In genomic region chr21:36541721-36542139, GRCh38 we compare ENCODE assay signal across 26 cellular contexts.
"Had no signal": no experiment of that assay in that cellular context is flagged by ENCODE, and none has a peak within 500 bp of the region (broad histone marks: within the 10 kb centered on the region; RNA-seq: fewer than 3 reads in every experiment).

No MANE protein-coding gene starts in this region.

- H3K36me3 Mint-ChIP-seq: activated naive CD4-positive, alpha-beta T cell treated with anti-CD3 and anti-CD28 coated beads, Interleukin-2, amount 10 ng/mL, durations not matched to agents 7 days and 5 days; naive thymus-derived CD4-positive, alpha-beta T cell had no signal

- H3K9me3 Mint-ChIP-seq: activated CD4-positive, alpha-beta T cell treated with anti-CD3 and anti-CD28 coated beads, Interleukin-2, amount 10 ng/mL, durations not matched to agents 24 days and 14 days; activated CD8-positive, alpha-beta T cell treated with anti-CD3 and anti-CD28 coated beads for 36 hours; activated naive CD4-positive, alpha-beta T cell treated with anti-CD3 and anti-CD28 coated beads, Interleukin-2, amount 10 ng/mL, durations not matched to agents 7 days and 5 days; activated naive CD8-positive, alpha-beta T cell treated with anti-CD3 and anti-CD28 coated beads, Interleukin-2, amount 50 U/mL, for 24 hours; activated T-cell treated with anti-CD3 and anti-CD28 coated beads, Interleukin-2, amount 50 U/mL, for 4 hours; naive thymus-derived CD4-positive, alpha-beta T cell had no signal

- H3K27me3 ChIP-seq: testis had no signal

- H3K4me1 ChIP-seq: colonic mucosa, psoas muscle, upper lobe of left lung had no signal

- H3K27ac ChIP-seq: brain microvascular endothelial cell, colonic mucosa, psoas muscle, skin epidermis, stomach, testis, upper lobe of left lung had no signal

- H3K36me3 ChIP-seq: brain microvascular endothelial cell, colonic mucosa, stomach, upper lobe of left lung had no signal

- H3K9me3 ChIP-seq: colonic mucosa, psoas muscle, stomach, testis, upper lobe of left lung had no signal

- DNase-seq: activated CD4-positive, alpha-beta T cell treated with anti-CD3 and anti-CD28 coated beads, Interleukin-2, amount 10 ng/mL, durations not matched to agents 24 days and 14 days; activated CD4-positive, CD25-positive, alpha-beta regulatory T cell; activated CD8-positive, alpha-beta T cell treated with anti-CD3 and anti-CD28 coated beads for 36 hours; activated naive CD4-positive, alpha-beta T cell treated with anti-CD3 and anti-CD28 coated beads, Interleukin-2, amount 10 ng/mL, durations not matched to agents 7 days and 5 days; activated naive CD8-positive, alpha-beta T cell treated with anti-CD3 and anti-CD28 coated beads, Interleukin-2, amount 50 U/mL, for 24 hours; activated T-cell treated with anti-CD3 and anti-CD28 coated beads, Interleukin-2, amount 50 U/mL, for 4 hours; anterior cingulate cortex; brain microvascular endothelial cell; central memory CD4-positive, alpha-beta T cell; colonic mucosa; erythroblast; foreskin melanocyte; glutamatergic neuron; hippocampal formation; left cardiac atrium; mesenchymal stem cell; naive thymus-derived CD4-positive, alpha-beta T cell; psoas muscle; stimulated activated CD4-positive, alpha-beta T cell treated with anti-CD3 and anti-CD28 coated beads, Interleukin-15, amount 100 ng/mL, for 24 hours; stimulated activated CD4-positive, alpha-beta T cell treated with anti-CD3 and anti-CD28 coated beads, Interleukin-2, amount 100 ng/mL, for 48 hours; stomach; testis had no signal

- H3K4me3 ChIP-seq: colonic mucosa, psoas muscle, skin epidermis, stomach, testis, upper lobe of left lung had no signal

- H3K4me3 Mint-ChIP-seq: activated CD4-positive, alpha-beta T cell treated with anti-CD3 and anti-CD28 coated beads, Interleukin-2, amount 10 ng/mL, durations not matched to agents 24 days and 14 days; activated CD8-positive, alpha-beta T cell treated with anti-CD3 and anti-CD28 coated beads for 36 hours; activated naive CD4-positive, alpha-beta T cell treated with anti-CD3 and anti-CD28 coated beads, Interleukin-2, amount 10 ng/mL, durations not matched to agents 7 days and 5 days; activated naive CD8-positive, alpha-beta T cell treated with anti-CD3 and anti-CD28 coated beads, Interleukin-2, amount 50 U/mL, for 24 hours; activated T-cell treated with anti-CD3 and anti-CD28 coated beads, Interleukin-2, amount 50 U/mL, for 4 hours; naive thymus-derived CD4-positive, alpha-beta T cell had no signal

- FAIRE-seq: endometrium, islet of Langerhans had no signal

- H3K4me1 Mint-ChIP-seq: activated CD4-positive, alpha-beta T cell treated with anti-CD3 and anti-CD28 coated beads, Interleukin-2, amount 10 ng/mL, durations not matched to agents 24 days and 14 days; activated naive CD4-positive, alpha-beta T cell treated with anti-CD3 and anti-CD28 coated beads, Interleukin-2, amount 10 ng/mL, durations not matched to agents 7 days and 5 days; activated naive CD8-positive, alpha-beta T cell treated with anti-CD3 and anti-CD28 coated beads, Interleukin-2, amount 50 U/mL, for 24 hours; naive thymus-derived CD4-positive, alpha-beta T cell had no signal

- H3K27ac Mint-ChIP-seq: activated CD4-positive, alpha-beta T cell treated with anti-CD3 and anti-CD28 coated beads, Interleukin-2, amount 10 ng/mL, durations not matched to agents 24 days and 14 days; activated CD8-positive, alpha-beta T cell treated with anti-CD3 and anti-CD28 coated beads for 36 hours; activated naive CD4-positive, alpha-beta T cell treated with anti-CD3 and anti-CD28 coated beads, Interleukin-2, amount 10 ng/mL, durations not matched to agents 7 days and 5 days; activated naive CD8-positive, alpha-beta T cell treated with anti-CD3 and anti-CD28 coated beads, Interleukin-2, amount 50 U/mL, for 24 hours; naive thymus-derived CD4-positive, alpha-beta T cell had no signal

- ATAC-seq: activated CD8-positive, alpha-beta T cell treated with anti-CD3 and anti-CD28 coated beads for 36 hours; activated naive CD8-positive, alpha-beta T cell treated with anti-CD3 and anti-CD28 coated beads, Interleukin-2, amount 50 U/mL, for 24 hours; activated T-cell treated with anti-CD3 and anti-CD28 coated beads, Interleukin-2, amount 50 U/mL, for 4 hours; left cardiac atrium; naive thymus-derived CD4-positive, alpha-beta T cell; psoas muscle had no signal
